17 cellular contexts compared by ENCODE assay signal in the genomic region with DNA sequence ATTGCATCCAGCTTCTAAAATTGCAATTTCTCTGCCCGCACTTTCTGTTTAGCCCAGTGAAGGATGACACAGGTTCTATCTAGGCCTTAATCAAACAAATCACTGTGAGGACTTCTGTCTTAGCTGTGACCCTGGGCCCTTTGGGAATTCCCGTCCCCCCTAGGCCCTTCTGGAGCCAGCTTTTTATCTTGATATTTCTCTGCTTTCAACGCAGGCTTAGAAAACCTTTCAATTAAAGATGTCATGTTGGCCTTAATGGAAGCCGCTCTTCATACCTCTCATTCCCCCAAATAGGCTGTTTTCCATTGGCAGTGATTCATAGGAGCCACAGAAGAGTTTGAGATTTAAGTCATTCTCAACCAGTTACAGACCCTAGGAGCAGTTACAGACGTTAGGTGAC.
"Had no signal": no experiment of that assay in that cellular context is flagged by ENCODE, and none has a peak within 500 bp of the region (broad histone marks: within the 10 kb centered on the region; RNA-seq: fewer than 3 reads in every experiment).

No MANE protein-coding gene starts in this region.

- DNase-seq: effector CD4-positive, alpha-beta T cell; foreskin melanocyte; head of caudate nucleus; mammary epithelial cell; naive B cell; posterior cingulate gyrus; sigmoid colon; stimulated activated CD4-positive, alpha-beta T cell treated with anti-CD3 and anti-CD28 coated beads, Interleukin-12 subunit alpha, Interleukin-12 subunit beta, amount 100 ng/mL, for 4 hours; stimulated activated naive CD4-positive, alpha-beta T cell treated with Interleukin-2 at 50 U/mL for 16 hours; trophoblast cell had no signal

- H3K36me3 ChIP-seq: neutrophil, right atrium auricular region, sigmoid colon had no signal

- H3K27ac ChIP-seq: coronary artery, hepatocyte, neutrophil, right atrium auricular region, sigmoid colon, skin epidermis had no signal

- H3K4me2 ChIP-seq: hepatocyte had no signal

- H3K36me3 Mint-ChIP-seq: naive B cell had no signal

- H2AFZ ChIP-seq: hepatocyte had no signal

- H3K4me3 ChIP-seq: coronary artery, hepatocyte, right atrium auricular region, sigmoid colon, skin epidermis had no signal

- H3K79me2 ChIP-seq: hepatocyte had no signal

- H3K27ac Mint-ChIP-seq: naive B cell, nephron had no signal

- H3K4me1 ChIP-seq: right atrium auricular region, sigmoid colon had no signal

- H3K9me3 Mint-ChIP-seq: nephron had no signal

- H3K4me3 Mint-ChIP-seq: naive B cell, nephron had no signal

- H3K4me1 Mint-ChIP-seq: naive B cell had no signal

- H3K9me3 ChIP-seq: neutrophil, right atrium auricular region, sigmoid colon had no signal

- H3K27me3 ChIP-seq: hepatocyte, neutrophil, right atrium auricular region, sigmoid colon had no signal

- ATAC-seq: left lobe of liver had no signal
